Comparison of ENCODE assay signal across 8 cellular contexts in genomic region chr3:128794788-128795649, GRCh38.
A peak's percentile ranks its signal among the peaks of the same experiment; 100 is the strongest.
DNase-seq lines count a peak whose midpoint lies in the region; ATAC-seq and TF ChIP-seq lines count a peak whose summit lies in the region.

No MANE protein-coding gene starts in this region.

- H3K4me3 ChIP-seq in Karpas-422 (ENCODE audit: low read length) (no peak overlapping the region), RWPE2 (ENCODE audit: severe bottlenecking) (no peak overlapping the region), parathyroid adenoma (ENCODE audit: low read depth, low read length) (no peak overlapping the region)

- H3K4me2 ChIP-seq in Karpas-422 (ENCODE audit: low read depth, low read length, poor library complexity, severe bottlenecking) (no peak overlapping the region), parathyroid adenoma (ENCODE audit: low read length) (no peak overlapping the region)

- H3K9ac ChIP-seq in Karpas-422 (ENCODE audit: low read length) (0 out of 2 replicates have a peak overlapping the region, but pooled peaks have one; percentile 2), parathyroid adenoma (no peak overlapping the region)

- no peaks in the 10 kb centered on the region for H3K27me3 ChIP-seq in Karpas-422 (ENCODE audit: low read length)
- no peaks in the 10 kb centered on the region for H3K27me3 ChIP-seq in RWPE2 (ENCODE audit: insufficient read depth, poor library complexity, severe bottlenecking)
- H3K27me3 ChIP-seq in parathyroid adenoma (ENCODE audit: control insufficient read depth, insufficient read depth, low read length), result no peaks in the 10 kb centered on the region

- H3K27ac ChIP-seq in Karpas-422 (ENCODE audit: low read length), result peak overlapping the region; percentile 27; the same call in 1 of the 2 replicates
- H3K27ac ChIP-seq in RWPE2 (ENCODE audit: poor library complexity, severe bottlenecking), result peak overlapping the region; percentile 95
- H3K27ac ChIP-seq in parathyroid adenoma, result peak overlapping the region; percentile 16

- ATAC-seq in GM21619 (IDR thresholded peaks at IDR 0.05; ENCODE audit: unreplicated experiment) (peak; percentile 77), RWPE2 (ENCODE audit: low read depth) (peak; percentile 53)

- H3K36me3 ChIP-seq in Karpas-422 (ENCODE audit: insufficient read depth, low read length) (peaks cover 22% of the 10 kb centered on the region), RWPE2 (ENCODE audit: low read depth) (peaks cover 47% of the 10 kb centered on the region), parathyroid adenoma (ENCODE audit: control insufficient read depth, insufficient read depth, low read length) (no peaks in the 10 kb centered on the region)

- H3K9me3 ChIP-seq in Karpas-422 (ENCODE audit: low read length) (no peaks in the 10 kb centered on the region), RWPE2 (ENCODE audit: severe bottlenecking) (no peaks in the 10 kb centered on the region), parathyroid adenoma (ENCODE audit: control insufficient read depth, low read length) (no peaks in the 10 kb centered on the region)

- H3K79me2 ChIP-seq in Karpas-422 (ENCODE audit: low read length) (peaks cover 74% of the 10 kb centered on the region), parathyroid adenoma (peaks cover 56% of the 10 kb centered on the region)

- peaks cover 9% of the 10 kb centered on the region; the same call in 1 of the 2 replicates for H4K20me1 ChIP-seq in Karpas-422 (ENCODE audit: insufficient read depth, low read depth, low read length)

- H3K4me1 ChIP-seq in Karpas-422 (ENCODE audit: low read length) (peaks cover 41% of the 10 kb centered on the region), RWPE2 (ENCODE audit: insufficient read depth, poor library complexity, severe bottlenecking) (peaks cover 25% of the 10 kb centered on the region), parathyroid adenoma (peaks cover 19% of the 10 kb centered on the region)

- H2AFZ ChIP-seq in Karpas-422 (ENCODE audit: low read length) (no peak overlapping the region), parathyroid adenoma (no peak overlapping the region)

- no peaks in the 10 kb centered on the region for H3K9me2 ChIP-seq in Karpas-422 (replicated peaks; ENCODE audit: insufficient read depth, low read length)

- DNase-seq in DMS79 (lab: John Stamatoyannopoulos, UW) (peak; percentile 2), Karpas-422 (peak; percentile 89), RWPE2 (ENCODE audit: low spot score) (no peak), germinal center (ENCODE audit: low spot score) (peak; percentile 83), T1000 (lab: John Stamatoyannopoulos, UW) (no peak)
- peak; percentile 58 for DNase-seq in activated naive CD4-positive, alpha-beta T cell treated with Interleukin-2 at 50 U/mL for 16 hours

- peak; percentile 77 for TF ChIP-seq CTCF in RWPE2 (IDR thresholded peaks at IDR 0.05; ENCODE audit: poor library complexity, severe bottlenecking)
- TF ChIP-seq CTCF in parathyroid adenoma (IDR thresholded peaks at IDR 0.05), result peak; percentile 83

Comparison
In these comparisons a context has a peak if more than half of its experiments do, and no peak if none do; other contexts are left out.
1. DNase-seq: peak in DMS79 (single experiment), Karpas-422 (single experiment), activated naive CD4-positive, alpha-beta T cell treated with Interleukin-2 at 50 U/mL for 16 hours (single experiment) and germinal center (single experiment); none in RWPE2 (single experiment) and T1000 (single experiment).
2. H3K27ac ChIP-seq: peak in every context shown above with its lines; median percentile 95 in RWPE2; 27 in Karpas-422; 16 in parathyroid adenoma.